Comparison of ENCODE assay signal across 16 cellular contexts in the genomic region with DNA sequence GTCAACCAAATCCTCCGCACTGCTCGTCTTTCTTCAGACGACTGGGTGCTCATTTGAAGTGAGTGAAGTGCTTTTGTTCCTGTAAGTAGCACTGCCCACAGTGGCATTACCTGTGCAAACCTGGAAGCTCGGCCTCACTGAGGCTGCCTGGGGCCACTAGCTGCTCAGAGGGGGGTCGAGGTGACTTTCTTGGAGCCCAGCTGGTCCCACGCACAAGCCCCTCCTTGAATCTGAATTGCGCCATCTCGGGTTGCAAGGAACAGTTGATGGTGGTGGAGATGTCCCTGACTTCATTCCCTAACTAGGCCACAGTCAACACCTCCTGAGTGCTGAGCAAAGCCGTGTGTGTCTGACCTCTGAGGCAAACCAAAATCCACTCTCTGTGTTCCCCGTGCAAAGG.
DNase-seq lines count a peak whose midpoint lies in the region; ATAC-seq and TF ChIP-seq lines count a peak whose summit lies in the region.
"Had no signal": no experiment of that assay in that cellular context is flagged by ENCODE, and none has a peak within 500 bp of the region (broad histone marks: within the 10 kb centered on the region; RNA-seq: fewer than 3 reads in every experiment).

No MANE protein-coding gene starts in this region.

- peaks cover 37% of the 10 kb centered on the region for H3K36me3 Mint-ChIP-seq in stimulated activated naive CD8-positive, alpha-beta T cell treated with anti-CD3 and anti-CD28 coated beads, Interleukin-15, Interleukin-2, amounts not matched to agents 100 ng/mL and 50 ng/mL, for 24 hours (ENCODE audit: low read depth)
- H3K36me3 Mint-ChIP-seq in endodermal cell (ENCODE audit: low read depth) = peaks cover 32% of the 10 kb centered on the region

- no peaks in the 10 kb centered on the region for H3K9me3 ChIP-seq in endodermal cell (ENCODE audit: control insufficient read depth, low read length)

- ATAC-seq in stimulated activated naive CD8-positive, alpha-beta T cell treated with anti-CD3 and anti-CD28 coated beads, Interleukin-15, Interleukin-2, amounts not matched to agents 100 U/mL and 50 U/mL, for 24 hours = no peak
- ATAC-seq in GM21360 (IDR thresholded peaks at IDR 0.05; ENCODE audit: unreplicated experiment) = no peak

- no peak overlapping the region for H3K27ac ChIP-seq in endodermal cell (ENCODE audit: low read depth, low read length)

- peaks cover 72% of the 10 kb centered on the region for H3K4me1 Mint-ChIP-seq in stimulated activated naive CD8-positive, alpha-beta T cell treated with anti-CD3 and anti-CD28 coated beads, Interleukin-15, Interleukin-2, amounts not matched to agents 100 ng/mL and 50 ng/mL, for 24 hours (ENCODE audit: low read depth)
- peaks cover 10% of the 10 kb centered on the region for H3K4me1 Mint-ChIP-seq in endodermal cell
- H3K4me1 Mint-ChIP-seq: mesothelial cell of epicardium had no signal

- H3K4me3 ChIP-seq in endodermal cell (ENCODE audit: low read length) = no peak overlapping the region
- H3K4me3 ChIP-seq: GM12878, skin epidermis had no signal

- WGBS in endodermal cell (ENCODE audit: insufficient coverage in 1 of 2, insufficient read length in 1 of 2), 2 experiments = 87 to 93% methylated on average over 4 to 9 of the region's 10 CpGs

- H3K27me3 Mint-ChIP-seq in stimulated activated naive CD8-positive, alpha-beta T cell treated with anti-CD3 and anti-CD28 coated beads, Interleukin-15, Interleukin-2, amounts not matched to agents 100 ng/mL and 50 ng/mL, for 24 hours = no peaks in the 10 kb centered on the region
- H3K27me3 Mint-ChIP-seq in endodermal cell (ENCODE audit: insufficient read depth) = no peaks in the 10 kb centered on the region

- no peaks in the 10 kb centered on the region for H3K9me3 Mint-ChIP-seq in stimulated activated naive CD8-positive, alpha-beta T cell treated with anti-CD3 and anti-CD28 coated beads, Interleukin-15, Interleukin-2, amounts not matched to agents 100 ng/mL and 50 ng/mL, for 24 hours
- H3K9me3 Mint-ChIP-seq in endodermal cell = no peaks in the 10 kb centered on the region
- H3K9me3 Mint-ChIP-seq: mesothelial cell of epicardium had no signal

- no peak overlapping the region for H3K4me3 Mint-ChIP-seq in stimulated activated naive CD8-positive, alpha-beta T cell treated with anti-CD3 and anti-CD28 coated beads, Interleukin-15, Interleukin-2, amounts not matched to agents 100 ng/mL and 50 ng/mL, for 24 hours
- H3K4me3 Mint-ChIP-seq in endodermal cell = no peak overlapping the region
- H3K4me3 Mint-ChIP-seq: mesothelial cell of epicardium had no signal

- DNase-seq in NCI-H2107 treated with DMSO at 0.1 percent for 48 hours (lab: John Stamatoyannopoulos, UW; ENCODE audit: unreplicated experiment) (peak; percentile 41), NCI-H2107 (lab: John Stamatoyannopoulos, UW) (no peak), endodermal cell (peak; percentile 45), dermis blood vessel endothelial cell (no peak), NCI-H82 (lab: John Stamatoyannopoulos, UW) (no peak)
- no peak for DNase-seq in stimulated activated naive CD8-positive, alpha-beta T cell treated with anti-CD3 and anti-CD28 coated beads, Interleukin-15, Interleukin-2, amounts not matched to agents 100 U/mL and 50 U/mL, for 24 hours
- DNase-seq: activated CD4-positive, CD25-positive, alpha-beta regulatory T cell treated with anti-CD3 and anti-CD28 coated beads, Interleukin-2, amount 50 U/mL, for 72 hours; kidney; NCI-H2081; T-helper 2 cell; trophoblast cell had no signal

- TF ChIP-seq CTCF in endodermal cell (conservative IDR thresholded peaks at IDR 0.05) = no peak

- H3K4me1 ChIP-seq in endodermal cell (ENCODE audit: control insufficient read depth, insufficient read depth, low read length) = no peaks in the 10 kb centered on the region

- peak overlapping the region; percentile 96 for H3K27ac Mint-ChIP-seq in stimulated activated naive CD8-positive, alpha-beta T cell treated with anti-CD3 and anti-CD28 coated beads, Interleukin-15, Interleukin-2, amounts not matched to agents 100 ng/mL and 50 ng/mL, for 24 hours
- peak overlapping the region; percentile 57 for H3K27ac Mint-ChIP-seq in endodermal cell
- H3K27ac Mint-ChIP-seq: mesothelial cell of epicardium had no signal

- no peak overlapping the region for H3K9ac ChIP-seq in endodermal cell (ENCODE audit: extremely low read depth, low read length, poor library complexity, severe bottlenecking)

- peaks cover 10% of the 10 kb centered on the region for H3K36me3 ChIP-seq in endodermal cell (ENCODE audit: control insufficient read depth, insufficient read depth, low read length)

- no peaks in the 10 kb centered on the region for H3K27me3 ChIP-seq in endodermal cell (ENCODE audit: control insufficient read depth, insufficient read depth, low read length, poor library complexity, severe bottlenecking)

Comparison
In these comparisons a context has a peak if more than half of its experiments do, and no peak if none do; other contexts are left out.
1. DNase-seq: peak in NCI-H2107 treated with DMSO at 0.1 percent for 48 hours (single experiment) and endodermal cell (single experiment); none in NCI-H2107 (single experiment), stimulated activated naive CD8-positive, alpha-beta T cell treated with anti-CD3 and anti-CD28 coated beads, Interleukin-15, Interleukin-2, amounts not matched to agents 100 U/mL and 50 U/mL, for 24 hours (single experiment), dermis blood vessel endothelial cell (single experiment) and NCI-H82 (single experiment).